8 cellular contexts compared by ENCODE assay signal in the genomic region with DNA sequence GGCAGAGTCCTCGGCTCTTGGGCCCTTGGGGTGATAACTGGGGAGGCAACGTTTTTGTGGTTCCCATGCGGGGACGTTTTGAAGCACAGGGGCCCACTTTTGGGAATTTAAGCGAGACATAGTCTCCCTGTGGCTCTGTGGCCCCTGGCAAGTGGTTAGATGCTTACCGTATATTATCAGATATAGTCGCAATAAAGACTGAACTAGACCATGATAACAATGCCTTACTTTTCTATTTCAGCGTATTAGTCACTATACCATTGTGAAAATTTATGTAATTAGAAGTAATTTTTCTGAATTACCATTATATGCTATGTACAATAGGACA. TPM values are rescaled to one million over a fixed set of nuclear protein-coding genes. Genes with fewer than 3 reads are reported as not detected.
A peak's percentile ranks its signal among the peaks of the same experiment; 100 is the strongest.
DNase-seq lines count a peak whose midpoint lies in the region; ATAC-seq and TF ChIP-seq lines count a peak whose summit lies in the region.

No MANE protein-coding gene starts in this region.

- intact Hi-C loops in activated CD4-positive, alpha-beta T cell treated with anti-CD3 and anti-CD28 coated beads, Interleukin-2, amount 10 ng/mL, durations not matched to agents 24 days and 14 days (cut with micrococcal nuclease): loop anchor here (2.0 to 5.0 kb wide), 2 partner anchors 698 to 973 kb away; a partner anchor contains a TSS

- H3K27me3 ChIP-seq in WERI-Rb-1 (ENCODE audit: insufficient read depth, low read depth, severe bottlenecking) (no peaks in the 10 kb centered on the region), iPS-15b (ENCODE audit: control insufficient read depth, insufficient read depth, low read length) (peaks cover 28% of the 10 kb centered on the region)

- H3K27me3 Mint-ChIP-seq in activated CD4-positive, alpha-beta T cell treated with anti-CD3 and anti-CD28 coated beads, Interleukin-2, amount 10 ng/mL, durations not matched to agents 24 days and 14 days: peaks cover 23% of the 10 kb centered on the region

- H3K4me3 ChIP-seq in WERI-Rb-1 (ENCODE audit: low read depth, low read length) (peak overlapping the region; percentile 49), iPS-15b (ENCODE audit: low read depth, low read length) (peak overlapping the region; percentile 60)

- no peaks in the 10 kb centered on the region for H3K9me3 ChIP-seq in WERI-Rb-1 (ENCODE audit: severe bottlenecking)
- H3K9me3 ChIP-seq in iPS-15b (ENCODE audit: control insufficient read depth, insufficient read depth, low read length): no peaks in the 10 kb centered on the region

- H3K9ac ChIP-seq in iPS-15b (ENCODE audit: low read depth, low read length): no peak overlapping the region

- TF ChIP-seq CTCF in WERI-Rb-1 (IDR thresholded peaks at IDR 0.05; ENCODE audit: low read depth, low read length): no peak

- no peaks in the 10 kb centered on the region for H3K36me3 ChIP-seq in WERI-Rb-1
- no peaks in the 10 kb centered on the region for H3K36me3 ChIP-seq in iPS-15b (ENCODE audit: control insufficient read depth, insufficient read depth, low read length)

- H3K4me1 Mint-ChIP-seq in activated CD4-positive, alpha-beta T cell treated with anti-CD3 and anti-CD28 coated beads, Interleukin-2, amount 10 ng/mL, durations not matched to agents 24 days and 14 days: peaks cover 19% of the 10 kb centered on the region

- no peaks in the 10 kb centered on the region for H3K4me1 ChIP-seq in iPS-15b (ENCODE audit: control insufficient read depth, insufficient read depth, low read length)

- no peak for DNase-seq in activated CD4-positive, alpha-beta T cell treated with anti-CD3 and anti-CD28 coated beads, Interleukin-2, amount 10 ng/mL, durations not matched to agents 24 days and 14 days
- no peak for DNase-seq in activated CD4-positive, alpha-beta T cell treated with anti-CD3 and anti-CD28 coated beads for 48 hours
- DNase-seq in WERI-Rb-1: no peak
- DNase-seq in effector CD4-positive, alpha-beta T cell: no peak

- H3K27ac Mint-ChIP-seq in activated CD4-positive, alpha-beta T cell treated with anti-CD3 and anti-CD28 coated beads, Interleukin-2, amount 10 ng/mL, durations not matched to agents 24 days and 14 days: peak overlapping the region; percentile 80

- ATAC-seq in HG03280 (IDR thresholded peaks at IDR 0.05; ENCODE audit: unreplicated experiment) (no peak), GM19463 (IDR thresholded peaks at IDR 0.05; ENCODE audit: unreplicated experiment) (no peak)

- H3K27ac ChIP-seq in WERI-Rb-1 (no peak overlapping the region; the same call in none of the 2 replicates), temporal lobe (ENCODE audit: low read depth, low read length) (peak overlapping the region; percentile 87)

- H3K9me3 Mint-ChIP-seq in activated CD4-positive, alpha-beta T cell treated with anti-CD3 and anti-CD28 coated beads, Interleukin-2, amount 10 ng/mL, durations not matched to agents 24 days and 14 days: no peaks in the 10 kb centered on the region

- H3K36me3 Mint-ChIP-seq in activated CD4-positive, alpha-beta T cell treated with anti-CD3 and anti-CD28 coated beads, Interleukin-2, amount 10 ng/mL, durations not matched to agents 24 days and 14 days (ENCODE audit: low read depth): no peaks in the 10 kb centered on the region

- H3K4me3 Mint-ChIP-seq in activated CD4-positive, alpha-beta T cell treated with anti-CD3 and anti-CD28 coated beads, Interleukin-2, amount 10 ng/mL, durations not matched to agents 24 days and 14 days: peak overlapping the region; percentile 91

RNA-seq across cellular contexts. Expression of a gene that starts 0.5 kb away (rescaled TPM):
- 15.7 and 17.6 TPM in 2 replicates for total RNA-seq in activated CD4-positive, alpha-beta T cell treated with anti-CD3 and anti-CD28 coated beads, Interleukin-2, amount 10 ng/mL, durations not matched to agents 24 days and 14 days
- 65.2 TPM for total RNA-seq in temporal lobe

RNA-seq across cellular contexts. Expression of a gene that starts 53.3 kb away (rescaled TPM):
- total RNA-seq in activated CD4-positive, alpha-beta T cell treated with anti-CD3 and anti-CD28 coated beads, Interleukin-2, amount 10 ng/mL, durations not matched to agents 24 days and 14 days: not detected in 2 replicates
- total RNA-seq in temporal lobe: 0.25 TPM
